In genomic region chr6:142367061-142367460, GRCh38 we compare ENCODE assay signal across 26 cellular contexts.
"Had no signal": no experiment of that assay in that cellular context is flagged by ENCODE, and none has a peak within 500 bp of the region (broad histone marks: within the 10 kb centered on the region; RNA-seq: fewer than 3 reads in every experiment).

No MANE protein-coding gene starts in this region.

- DNase-seq: activated CD4-positive, alpha-beta memory T cell treated with anti-CD3 and anti-CD28 coated beads, Interleukin-2, amount 10 ng/mL, durations not matched to agents 7 days and 5 days; activated CD4-positive, alpha-beta T cell treated with anti-CD3 and anti-CD28 coated beads for 48 hours; activated CD8-positive, alpha-beta memory T cell treated with anti-CD3 and anti-CD28 coated beads, Interleukin-2, amount 10 ng/mL, durations not matched to agents 7 days and 5 days; activated effector memory CD4-positive, alpha-beta T cell treated with anti-CD3 and anti-CD28 coated beads, Interleukin-2, amount 50 U/mL, for 16 hours; activated naive CD4-positive, alpha-beta T cell treated with anti-CD3 and anti-CD28 coated beads, Interleukin-2, amount 50 U/mL, for 16 hours; activated naive CD8-positive, alpha-beta T cell treated with anti-CD3 and anti-CD28 coated beads, Interleukin-2, amount 50 U/mL, for 24 hours; activated T-cell treated with anti-CD3 and anti-CD28 coated beads for 4 hours; anterior cingulate cortex; body of pancreas; cortex of kidney; foreskin fibroblast; immature natural killer cell; kidney glomerular epithelial cell; left lung; naive thymus-derived CD4-positive, alpha-beta T cell; ovary; psoas muscle; stimulated activated CD4-positive, alpha-beta T cell treated with anti-CD3 and anti-CD28 coated beads, Interleukin-1b, Interleukin-23, amount 100 ng/mL, for 48 hours; stomach; T-helper 17 cell had no signal

- H3K4me1 ChIP-seq: body of pancreas, left lung, psoas muscle, right atrium auricular region, stomach, suprapubic skin, tibial nerve had no signal

- H3K36me3 ChIP-seq: cardiac muscle cell, left lung, ovary, right atrium auricular region, stomach, suprapubic skin, tibial nerve had no signal

- H3K4me3 Mint-ChIP-seq: activated CD4-positive, alpha-beta memory T cell treated with anti-CD3 and anti-CD28 coated beads, Interleukin-2, amount 10 ng/mL, durations not matched to agents 7 days and 5 days; activated CD8-positive, alpha-beta memory T cell treated with anti-CD3 and anti-CD28 coated beads, Interleukin-2, amount 10 ng/mL, durations not matched to agents 7 days and 5 days; activated naive CD8-positive, alpha-beta T cell treated with anti-CD3 and anti-CD28 coated beads, Interleukin-2, amount 50 U/mL, for 24 hours; immature natural killer cell; naive thymus-derived CD4-positive, alpha-beta T cell; stimulated activated effector memory CD8-positive, alpha-beta T cell treated with anti-CD3 and anti-CD28 coated beads, Interleukin-12 subunit alpha, Interleukin-12 subunit beta, amount 100 ng/mL, for 72 hours; T-helper 17 cell had no signal

- H3K27ac Mint-ChIP-seq: activated CD4-positive, alpha-beta memory T cell treated with anti-CD3 and anti-CD28 coated beads, Interleukin-2, amount 10 ng/mL, durations not matched to agents 7 days and 5 days; activated CD8-positive, alpha-beta memory T cell treated with anti-CD3 and anti-CD28 coated beads, Interleukin-2, amount 10 ng/mL, durations not matched to agents 7 days and 5 days; activated naive CD8-positive, alpha-beta T cell treated with anti-CD3 and anti-CD28 coated beads, Interleukin-2, amount 50 U/mL, for 24 hours; immature natural killer cell; naive thymus-derived CD4-positive, alpha-beta T cell; stimulated activated effector memory CD8-positive, alpha-beta T cell treated with anti-CD3 and anti-CD28 coated beads, Interleukin-12 subunit alpha, Interleukin-12 subunit beta, amount 100 ng/mL, for 72 hours; T-helper 17 cell had no signal

- H3K27me3 ChIP-seq: body of pancreas, cardiac muscle cell, left lung, ovary, right atrium auricular region, stomach, suprapubic skin, tibial nerve had no signal

- H3K4me1 Mint-ChIP-seq: activated CD4-positive, alpha-beta memory T cell treated with anti-CD3 and anti-CD28 coated beads, Interleukin-2, amount 10 ng/mL, durations not matched to agents 7 days and 5 days; activated CD8-positive, alpha-beta memory T cell treated with anti-CD3 and anti-CD28 coated beads, Interleukin-2, amount 10 ng/mL, durations not matched to agents 7 days and 5 days; activated naive CD8-positive, alpha-beta T cell treated with anti-CD3 and anti-CD28 coated beads, Interleukin-2, amount 50 U/mL, for 24 hours; immature natural killer cell; naive thymus-derived CD4-positive, alpha-beta T cell; stimulated activated effector memory CD8-positive, alpha-beta T cell treated with anti-CD3 and anti-CD28 coated beads, Interleukin-12 subunit alpha, Interleukin-12 subunit beta, amount 100 ng/mL, for 72 hours; T-helper 17 cell had no signal

- H3K27ac ChIP-seq: body of pancreas, cardiac muscle cell, left lung, ovary, psoas muscle, stomach, suprapubic skin, tibial nerve had no signal

- H3K9me3 Mint-ChIP-seq: activated CD4-positive, alpha-beta memory T cell treated with anti-CD3 and anti-CD28 coated beads, Interleukin-2, amount 10 ng/mL, durations not matched to agents 7 days and 5 days; activated naive CD8-positive, alpha-beta T cell treated with anti-CD3 and anti-CD28 coated beads, Interleukin-2, amount 50 U/mL, for 24 hours; immature natural killer cell; naive thymus-derived CD4-positive, alpha-beta T cell; stimulated activated effector memory CD8-positive, alpha-beta T cell treated with anti-CD3 and anti-CD28 coated beads, Interleukin-12 subunit alpha, Interleukin-12 subunit beta, amount 100 ng/mL, for 72 hours had no signal

- ATAC-seq: activated CD8-positive, alpha-beta memory T cell treated with anti-CD3 and anti-CD28 coated beads, Interleukin-2, amount 10 ng/mL, durations not matched to agents 7 days and 5 days; activated naive CD8-positive, alpha-beta T cell treated with anti-CD3 and anti-CD28 coated beads, Interleukin-2, amount 50 U/mL, for 24 hours; body of pancreas; left lung; naive thymus-derived CD4-positive, alpha-beta T cell; psoas muscle; stimulated activated effector memory CD8-positive, alpha-beta T cell treated with anti-CD3 and anti-CD28 coated beads, Interleukin-12 subunit alpha, Interleukin-12 subunit beta, amount 100 ng/mL, for 72 hours; T-helper 17 cell had no signal

- H3K36me3 Mint-ChIP-seq: activated CD8-positive, alpha-beta memory T cell treated with anti-CD3 and anti-CD28 coated beads, Interleukin-2, amount 10 ng/mL, durations not matched to agents 7 days and 5 days; immature natural killer cell; naive thymus-derived CD4-positive, alpha-beta T cell; stimulated activated effector memory CD8-positive, alpha-beta T cell treated with anti-CD3 and anti-CD28 coated beads, Interleukin-12 subunit alpha, Interleukin-12 subunit beta, amount 100 ng/mL, for 72 hours had no signal

- H3K4me3 ChIP-seq: body of pancreas, cardiac muscle cell, left lung, lung, ovary, psoas muscle, right atrium auricular region, stomach, suprapubic skin, tibial nerve had no signal
